Comparison of ENCODE assay signal across 12 cellular contexts in the genomic region with DNA sequence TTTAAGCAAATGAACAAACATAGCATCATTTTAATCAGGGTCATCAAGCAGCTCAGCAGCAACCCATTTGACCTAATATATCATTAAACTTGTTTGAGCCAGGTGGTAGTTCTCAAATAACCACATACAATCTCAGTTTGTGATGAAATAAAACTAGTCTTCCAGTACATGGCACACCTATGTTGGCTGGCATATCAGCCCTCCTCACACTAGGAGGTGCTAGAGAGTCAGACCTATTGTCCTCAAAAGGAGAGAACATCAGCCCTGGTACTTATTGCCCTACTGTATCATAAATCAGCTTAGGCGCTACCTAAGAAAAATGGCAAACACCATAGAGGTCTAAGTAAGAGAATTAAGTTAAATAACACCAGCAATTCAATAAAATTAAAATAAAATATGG.
DNase-seq lines count a peak whose midpoint lies in the region; ATAC-seq and TF ChIP-seq lines count a peak whose summit lies in the region.
"Had no signal": no experiment of that assay in that cellular context is flagged by ENCODE, and none has a peak within 500 bp of the region (broad histone marks: within the 10 kb centered on the region; RNA-seq: fewer than 3 reads in every experiment).

No MANE protein-coding gene starts in this region.

- intact Hi-C loops in left lung (cut with DNase I): no loop called here

- H3K4me1 ChIP-seq in OCI-LY3 (ENCODE audit: low read length) (no peaks in the 10 kb centered on the region), left lung (no peaks in the 10 kb centered on the region)
- H3K4me1 ChIP-seq: right atrium auricular region had no signal

- no peaks in the 10 kb centered on the region for H4K20me1 ChIP-seq in OCI-LY3 (ENCODE audit: insufficient read depth, low read length)

- H3K4me2 ChIP-seq in OCI-LY3 (ENCODE audit: low read length): no peak overlapping the region

- H3K9ac ChIP-seq in OCI-LY3 (ENCODE audit: low read length): no peak overlapping the region

- H3K36me3 ChIP-seq in OCI-LY3 (replicated peaks; ENCODE audit: low read depth, low read length) (no peaks in the 10 kb centered on the region), left lung (no peaks in the 10 kb centered on the region)
- H3K36me3 ChIP-seq: right atrium auricular region had no signal

- H3K4me3 ChIP-seq in OCI-LY3 (ENCODE audit: low read length) (no peak overlapping the region), fibroblast of mammary gland (ENCODE audit: control insufficient read depth, low read depth, low read length) (no peak overlapping the region), left lung (no peak overlapping the region)
- H3K4me3 ChIP-seq: right atrium auricular region had no signal

- no peak overlapping the region for H2AFZ ChIP-seq in OCI-LY3 (ENCODE audit: low read depth, low read length)

- ATAC-seq in left lung (no peak), GM19395 (IDR thresholded peaks at IDR 0.05; ENCODE audit: unreplicated experiment) (no peak)

- H3K9me3 ChIP-seq in OCI-LY3 (ENCODE audit: insufficient read depth, low read length): no peaks in the 10 kb centered on the region
- H3K9me3 ChIP-seq in left lung: no peaks in the 10 kb centered on the region

- TF ChIP-seq CTCF in GM12874 (IDR thresholded peaks at IDR 0.05; ENCODE audit: insufficient read depth, low read depth, low read length) (0 out of 2 replicates have a peak, but pooled peaks have one; percentile 21), OCI-LY3 (IDR thresholded peaks at IDR 0.05; ENCODE audit: low read depth, low read length) (peak; percentile 28; the same call in 1 of the 2 replicates), fibroblast of mammary gland (conservative IDR thresholded peaks at IDR 0.05; ENCODE audit: control insufficient read depth, insufficient read depth, low read depth, low read length) (peak; percentile 38), left lung (IDR thresholded peaks at IDR 0.05) (no peak)

- no peak overlapping the region for H3K27ac ChIP-seq in OCI-LY3 (ENCODE audit: low read length)
- H3K27ac ChIP-seq in left lung: no peak overlapping the region
- H3K27ac ChIP-seq: right atrium auricular region had no signal

- no peaks in the 10 kb centered on the region for H3K79me2 ChIP-seq in OCI-LY3 (ENCODE audit: low read length)

- peak; percentile 6 for DNase-seq in CD1c-positive myeloid dendritic cell (ENCODE audit: extremely low spot score)
- peak; percentile 15 for DNase-seq in fibroblast of mammary gland (ENCODE audit: low read depth)
- no peak for DNase-seq in left lung
- DNase-seq in NOMO-1 treated with dmso at 0.1 percent for 144 hours (lab: John Stamatoyannopoulos, UW; ENCODE audit: unreplicated experiment): no peak
- no peak for DNase-seq in SKM-1 treated with dmso at 0.1 percent for 144 hours (lab: John Stamatoyannopoulos, UW; ENCODE audit: unreplicated experiment)
- DNase-seq: activated T-cell treated with anti-CD3 and anti-CD28 coated beads, Interleukin-2, amount 50 U/mL, for 24 hours; NCI-H510A; T-helper 9 cell had no signal

- no peaks in the 10 kb centered on the region for H3K27me3 ChIP-seq in OCI-LY3 (ENCODE audit: low read depth, low read length)
- no peaks in the 10 kb centered on the region for H3K27me3 ChIP-seq in left lung
- H3K27me3 ChIP-seq: right atrium auricular region had no signal

Comparison
In these comparisons a context has a peak if more than half of its experiments do, and no peak if none do; other contexts are left out.
1. DNase-seq: peak in CD1c-positive myeloid dendritic cell (single experiment) and fibroblast of mammary gland (single experiment); none in left lung (0 of 2), NOMO-1 treated with dmso at 0.1 percent for 144 hours (single experiment) and SKM-1 treated with dmso at 0.1 percent for 144 hours (single experiment).
2. CTCF ChIP-seq: peak in GM12874 (single experiment), OCI-LY3 (single experiment) and fibroblast of mammary gland (single experiment); none in left lung (0 of 2).